ENCODE assay signal across 21 cellular contexts in genomic region chr11:64577202-64577601, GRCh38. TPM values are rescaled to one million over a fixed set of nuclear protein-coding genes. Genes with fewer than 3 reads are reported as not detected.
DNase-seq lines count a peak whose midpoint lies in the region; ATAC-seq, FAIRE-seq and TF ChIP-seq lines count a peak whose summit lies in the region.
"Had no signal": no experiment of that assay in that cellular context is flagged by ENCODE, and none has a peak within 500 bp of the region (broad histone marks: within the 10 kb centered on the region; RNA-seq: fewer than 3 reads in every experiment).

No MANE protein-coding gene starts in this region.

- CTCF ChIA-PET in K562 (lab: Yijun Ruan, JAX; ENCODE audit: low intra/inter-chr PET ratio), result no interaction called here

- H3K9me1 ChIP-seq in K562 (ENCODE audit: control insufficient read depth, insufficient read depth, low read length), result no peaks in the 10 kb centered on the region

- no peak overlapping the region for H3K4me3 ChIP-seq in K562
- H3K4me3 ChIP-seq: GM23248, HAP-1 had no signal

- WGBS in K562 (ENCODE audit: insufficient coverage, low coverage, missing lambda C conversion rate), result 2% methylated on average over 6 of the region's 6 CpGs

- no peak for FAIRE-seq in K562 (lab: Jason Lieb, UNC)
- FAIRE-seq: A204.1, D721Med, GM12892, GM18507 had no signal

- no peaks in the 10 kb centered on the region for H3K79me2 ChIP-seq in K562 (ENCODE audit: control insufficient read depth, insufficient read depth, low read length)

- peaks cover 5% of the 10 kb centered on the region for H3K27me3 Mint-ChIP-seq in activated naive CD8-positive, alpha-beta T cell treated with anti-CD3 and anti-CD28 coated beads, Interleukin-2, amount 10 ng/mL, durations not matched to agents 7 days and 5 days
- no peaks in the 10 kb centered on the region for H3K27me3 Mint-ChIP-seq in activated naive CD8-positive, alpha-beta T cell treated with anti-CD3 and anti-CD28 coated beads, Interleukin-2, amount 50 U/mL, for 24 hours

- POLR2A ChIA-PET in activated naive CD8-positive, alpha-beta T cell treated with anti-CD3 and anti-CD28 coated beads, Interleukin-2, amount 10 ng/mL, durations not matched to agents 7 days and 5 days (lab: Charles Lee), result no interaction called here
- POLR2A ChIA-PET in K562 (lab: Yijun Ruan, JAX), result no interaction called here

- no peak overlapping the region for H3K4me3 Mint-ChIP-seq in activated naive CD8-positive, alpha-beta T cell treated with anti-CD3 and anti-CD28 coated beads, Interleukin-2, amount 10 ng/mL, durations not matched to agents 7 days and 5 days
- H3K4me3 Mint-ChIP-seq in activated naive CD8-positive, alpha-beta T cell treated with anti-CD3 and anti-CD28 coated beads, Interleukin-2, amount 50 U/mL, for 24 hours, result no peak overlapping the region
- H3K4me3 Mint-ChIP-seq: CD4-positive, alpha-beta T cell had no signal

- no TSS peak for BruUV-seq in K562 (replicated peaks; lab: Mats Ljungman, UMichigan)

- no peak overlapping the region for H3K9ac ChIP-seq in K562 (ENCODE audit: insufficient read depth in 1 of 2, low read depth in 2 of 2, low read length in 2 of 2)
- H3K9ac ChIP-seq: GM23248 had no signal

- H3K27ac Mint-ChIP-seq in activated naive CD8-positive, alpha-beta T cell treated with anti-CD3 and anti-CD28 coated beads, Interleukin-2, amount 10 ng/mL, durations not matched to agents 7 days and 5 days, result no peak overlapping the region
- H3K27ac Mint-ChIP-seq in activated naive CD8-positive, alpha-beta T cell treated with anti-CD3 and anti-CD28 coated beads, Interleukin-2, amount 50 U/mL, for 24 hours, result no peak overlapping the region
- H3K27ac Mint-ChIP-seq: CD4-positive, alpha-beta T cell had no signal

- no peaks in the 10 kb centered on the region for H3K36me3 ChIP-seq in K562 (ENCODE audit: control insufficient read depth, insufficient read depth, low read length)
- H3K36me3 ChIP-seq: BE2C, HAP-1 had no signal

- peaks cover 3 to 10% of the 10 kb centered on the region in 2 experiments; a peak in 3 of 5 replicates for H3K4me1 ChIP-seq in K562 (replicated peaks in 1 of 2; ENCODE audit: control insufficient read depth in 2 of 2, insufficient read depth in 2 of 2, low read length in 2 of 2)
- H3K4me1 ChIP-seq: BE2C, Caco-2, HAP-1 had no signal

- in situ Hi-C loops in K562 (cut with MboI), result no loop called here

- no peaks in the 10 kb centered on the region for H3K9me3 ChIP-seq in K562 (replicated peaks; ENCODE audit: control insufficient read depth, insufficient read depth, low read depth, low read length)
- H3K9me3 ChIP-seq: BE2C, Caco-2, HAP-1 had no signal

- TF ChIP-seq CTCF in K562 (IDR thresholded peaks at IDR 0.05 in 2 of 3, conservative IDR thresholded peaks at IDR 0.05 in 1 of 3; ENCODE audit: insufficient read depth in 2 of 3, low read depth in 1 of 3, low read length in 3 of 3), result no peak

- no peak overlapping the region for H2AFZ ChIP-seq in K562 (ENCODE audit: low read depth, low read length)
- H2AFZ ChIP-seq: GM23248 had no signal

- no peak for TF ChIP-seq RAD21 in K562 (CRISPR knock-in tag; conservative IDR thresholded peaks at IDR 0.05 in 1 of 2, IDR thresholded peaks at IDR 0.05 in 1 of 2)

- no peak overlapping the region for H3K27ac ChIP-seq in K562 (ENCODE audit: extremely low read depth, low read depth, low read length)
- H3K27ac ChIP-seq: C4-2B, GM23248, HL-60 had no signal

- TF ChIP-seq EP300 in K562 (IDR thresholded peaks at IDR 0.05; ENCODE audit: low read length), result no peak

- intact Hi-C loops in K562 (cut with micrococcal nuclease), result no loop called here
- intact Hi-C loops in posterior vena cava (cut with DNase I), result no loop called here

- H3K27me3 ChIP-seq in K562 (ENCODE audit: control insufficient read depth in 2 of 2, insufficient read depth in 2 of 2, low read length in 2 of 2), result peaks cover 14 to 53% of the 10 kb centered on the region in 2 experiments
- H3K27me3 ChIP-seq: BE2C had no signal

- H3K36me3 Mint-ChIP-seq in activated naive CD8-positive, alpha-beta T cell treated with anti-CD3 and anti-CD28 coated beads, Interleukin-2, amount 10 ng/mL, durations not matched to agents 7 days and 5 days, result no peaks in the 10 kb centered on the region
- no peaks in the 10 kb centered on the region for H3K36me3 Mint-ChIP-seq in activated naive CD8-positive, alpha-beta T cell treated with anti-CD3 and anti-CD28 coated beads, Interleukin-2, amount 50 U/mL, for 24 hours (ENCODE audit: low read depth)

- TF ChIP-seq POLR2A in K562 (conservative IDR thresholded peaks at IDR 0.05), result no peak

- no peaks in the 10 kb centered on the region for H4K20me1 ChIP-seq in K562 (replicated peaks; ENCODE audit: control insufficient read depth, insufficient read depth, low read length)

- no peak for ATAC-seq in activated naive CD8-positive, alpha-beta T cell treated with anti-CD3 and anti-CD28 coated beads, Interleukin-2, amount 10 ng/mL, durations not matched to agents 7 days and 5 days (ENCODE audit: low read depth)
- ATAC-seq in activated naive CD8-positive, alpha-beta T cell treated with anti-CD3 and anti-CD28 coated beads, Interleukin-2, amount 50 U/mL, for 24 hours, result no peak
- ATAC-seq in K562, result no peak
- no peak for ATAC-seq in HG03521 (IDR thresholded peaks at IDR 0.05; ENCODE audit: unreplicated experiment)

- DNase-seq in activated naive CD8-positive, alpha-beta T cell treated with anti-CD3 and anti-CD28 coated beads, Interleukin-2, amount 10 ng/mL, durations not matched to agents 7 days and 5 days, result peak; percentile 2
- no peak for DNase-seq in activated naive CD8-positive, alpha-beta T cell treated with anti-CD3 and anti-CD28 coated beads, Interleukin-2, amount 50 U/mL, for 24 hours
- DNase-seq in K562 (ENCODE audit: extremely low read depth in 1 of 4, low spot score in 3 of 4) (no peak), posterior vena cava (ENCODE audit: low spot score) (peak; percentile 5), C1 segment of cervical spinal cord (lab: John Stamatoyannopoulos, UW) (no peak)
- DNase-seq: ACHN; BE2C; Caco-2; CD4-positive, alpha-beta T cell; GDM1; GM23248 had no signal

- H3K4me1 Mint-ChIP-seq in activated naive CD8-positive, alpha-beta T cell treated with anti-CD3 and anti-CD28 coated beads, Interleukin-2, amount 10 ng/mL, durations not matched to agents 7 days and 5 days, result no peaks in the 10 kb centered on the region
- no peaks in the 10 kb centered on the region for H3K4me1 Mint-ChIP-seq in activated naive CD8-positive, alpha-beta T cell treated with anti-CD3 and anti-CD28 coated beads, Interleukin-2, amount 50 U/mL, for 24 hours

- H3K4me2 ChIP-seq in K562 (ENCODE audit: insufficient read depth, low read length), result no peak overlapping the region

- no peaks in the 10 kb centered on the region for H3K9me3 Mint-ChIP-seq in activated naive CD8-positive, alpha-beta T cell treated with anti-CD3 and anti-CD28 coated beads, Interleukin-2, amount 10 ng/mL, durations not matched to agents 7 days and 5 days
- no peaks in the 10 kb centered on the region for H3K9me3 Mint-ChIP-seq in activated naive CD8-positive, alpha-beta T cell treated with anti-CD3 and anti-CD28 coated beads, Interleukin-2, amount 50 U/mL, for 24 hours
- H3K9me3 Mint-ChIP-seq: CD4-positive, alpha-beta T cell had no signal

TF ChIP-seq in K562, 482 proteins besides CTCF, POLR2A, EP300 and RAD21 (continues in another document):
- TF ChIP-seq SMARCA5 (IDR thresholded peaks at IDR 0.05) (no peak), KLF10 (CRISPR knock-in tag; IDR thresholded peaks at IDR 0.05) (no peak), MBD2 (IDR thresholded peaks at IDR 0.05; ENCODE audit: borderline replicate concordance, low read depth) (no peak)

RNA-seq across cellular contexts. Expression of gene SLC22A12, which starts 13.8 kb away (rescaled TPM):
- not detected for total RNA-seq in activated naive CD8-positive, alpha-beta T cell treated with anti-CD3 and anti-CD28 coated beads, Interleukin-2, amount 10 ng/mL, durations not matched to agents 7 days and 5 days
- total RNA-seq in K562 (2011; cell fraction: chromatin; rRNA removed; ENCODE audit: low replicate concordance), result not detected in 2 replicates
- not detected in 2 replicates for total RNA-seq in K562 (2011; cell fraction: nucleolus; rRNA removed)
- not detected in 2 replicates for total RNA-seq in K562 (2011; cell fraction: nucleoplasm; rRNA removed)
- total RNA-seq in K562 (2014; rRNA removed) (not detected in 2 replicates), K562 (2014; rRNA removed; fragmentation: Illumina TruSeq; extraction: Trizol) (not detected in 2 replicates), K562 (2015; rRNA removed; fragmentation: Illumina TruSeq; extraction: Trizol) (not detected in 2 replicates), K562 (2021) (not detected in 2 replicates), posterior vena cava (not detected)
- polyA plus RNA-seq in K562 (2011; rRNA removed) (not detected in 2 replicates), K562 (2014; fragmentation: Illumina TruSeq; extraction: Trizol) (not detected in 2 replicates), K562 (2014; fragmentation: Nextera tagmentation; extraction: Ambion mirVana) (not detected), K562 (2014; rRNA removed) (not detected in 2 replicates)
- not detected in 2 replicates for polyA plus RNA-seq in K562 (2011; cell fraction: cytosol; rRNA removed)
- not detected in 2 replicates for polyA plus RNA-seq in K562 (2011; cell fraction: nucleus; rRNA removed)
- polyA plus RNA-seq in K562 (2012), result not detected in 2 replicates
- not detected in 2 replicates for polyA minus RNA-seq in K562 (2011; rRNA and poly(A)+ RNA removed)
- polyA minus RNA-seq in K562 (2011; cell fraction: cytosol; rRNA and poly(A)+ RNA removed), result not detected in 2 replicates
- not detected in 2 replicates for polyA minus RNA-seq in K562 (2011; cell fraction: nucleus; rRNA and poly(A)+ RNA removed)
- total RNA-seq: Caco-2; CD4-positive, alpha-beta T cell; GM23248; H4; HT1080 had no signal
- polyA plus RNA-seq: GM23248 had no signal

RNA-seq across cellular contexts. Expression of gene SLC22A11, which starts 21.5 kb away (rescaled TPM):
- not detected for total RNA-seq in activated naive CD8-positive, alpha-beta T cell treated with anti-CD3 and anti-CD28 coated beads, Interleukin-2, amount 10 ng/mL, durations not matched to agents 7 days and 5 days
- total RNA-seq in K562 (2011; cell fraction: chromatin; rRNA removed; ENCODE audit: low replicate concordance), result 0.39 TPM in 1 of 2 replicates, not detected in the other
- 0.17 and 0.26 TPM in 2 replicates for total RNA-seq in K562 (2011; cell fraction: nucleolus; rRNA removed)
- 0.44 TPM in 1 of 2 replicates, not detected in the other for total RNA-seq in K562 (2011; cell fraction: nucleoplasm; rRNA removed)
- not detected in 2 replicates for total RNA-seq in K562 (2014; rRNA removed)
- total RNA-seq in K562 (2014; rRNA removed; fragmentation: Illumina TruSeq; extraction: Trizol), result not detected in 2 replicates
- not detected in 2 replicates for total RNA-seq in K562 (2015; rRNA removed; fragmentation: Illumina TruSeq; extraction: Trizol)
- total RNA-seq in K562 (2021), result not detected in 2 replicates
- 0.07 TPM in 1 of 2 replicates, not detected in the other for polyA plus RNA-seq in K562 (2011; rRNA removed)
- 0.09 TPM in 1 of 2 replicates, not detected in the other for polyA plus RNA-seq in K562 (2011; cell fraction: cytosol; rRNA removed)
- 0.08 and 0.28 TPM in 2 replicates for polyA plus RNA-seq in K562 (2011; cell fraction: nucleus; rRNA removed)
- polyA plus RNA-seq in K562 (2012), result 0.05 and 0.08 TPM in 2 replicates
- not detected in 2 replicates for polyA plus RNA-seq in K562 (2014; fragmentation: Illumina TruSeq; extraction: Trizol)
- not detected for polyA plus RNA-seq in K562 (2014; fragmentation: Nextera tagmentation; extraction: Ambion mirVana)
- 0.07 TPM in 1 of 2 replicates, not detected in the other for polyA plus RNA-seq in K562 (2014; rRNA removed)
- polyA minus RNA-seq in K562 (2011; rRNA and poly(A)+ RNA removed), result not detected in 2 replicates
- not detected in 2 replicates for polyA minus RNA-seq in K562 (2011; cell fraction: cytosol; rRNA and poly(A)+ RNA removed)
- polyA minus RNA-seq in K562 (2011; cell fraction: nucleus; rRNA and poly(A)+ RNA removed), result not detected in 2 replicates
- under 1 TPM; 0.28 to 0.29 TPM for total RNA-seq in posterior vena cava
- total RNA-seq: CD4-positive, alpha-beta T cell; GM23248; H4; HT1080 had no signal
- polyA plus RNA-seq: GM23248 had no signal

Comparison
In these comparisons a context has a peak if more than half of its experiments do, and no peak if none do; other contexts are left out.
1. DNase-seq: peak in activated naive CD8-positive, alpha-beta T cell treated with anti-CD3 and anti-CD28 coated beads, Interleukin-2, amount 10 ng/mL, durations not matched to agents 7 days and 5 days (single experiment) and posterior vena cava (single experiment); none in activated naive CD8-positive, alpha-beta T cell treated with anti-CD3 and anti-CD28 coated beads, Interleukin-2, amount 50 U/mL, for 24 hours (single experiment), K562 (0 of 4) and C1 segment of cervical spinal cord (0 of 14).